In the genomic region with DNA sequence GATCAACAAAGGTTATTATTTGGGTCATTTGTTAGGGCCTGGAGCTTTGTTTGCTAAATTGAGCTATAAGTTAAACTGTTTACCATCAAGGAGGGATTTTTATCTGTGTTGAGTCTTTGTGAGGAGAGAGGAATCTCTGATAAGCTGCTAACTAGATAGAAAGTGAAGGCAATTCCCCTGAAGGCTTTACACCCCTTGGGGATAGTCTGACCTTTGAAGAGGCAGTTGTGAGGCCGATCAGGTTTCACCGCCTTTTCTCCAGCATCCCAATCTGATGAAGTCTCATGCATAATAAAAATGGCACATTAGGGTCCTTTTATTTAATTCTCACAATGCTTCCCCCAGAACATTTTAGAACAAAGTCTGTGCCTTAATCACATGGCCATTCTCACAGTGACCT, we compare ENCODE assay signal across 14 cellular contexts. TPM values are rescaled to one million over a fixed set of nuclear protein-coding genes. Genes with fewer than 3 reads are reported as not detected.
DNase-seq lines count a peak whose midpoint lies in the region; ATAC-seq and TF ChIP-seq lines count a peak whose summit lies in the region.
"Had no signal": no experiment of that assay in that cellular context is flagged by ENCODE, and none has a peak within 500 bp of the region (broad histone marks: within the 10 kb centered on the region; RNA-seq: fewer than 3 reads in every experiment).

No MANE protein-coding gene starts in this region.

- no peak overlapping the region for H3K4me3 ChIP-seq in hepatocyte

- no peaks in the 10 kb centered on the region for H3K79me2 ChIP-seq in H9 (ENCODE audit: insufficient read depth, low read length)
- peaks cover 45% of the 10 kb centered on the region for H3K79me2 ChIP-seq in hepatocyte

- H3K27me3 Mint-ChIP-seq in H9 (ENCODE audit: low read depth) = no peaks in the 10 kb centered on the region
- H3K27me3 Mint-ChIP-seq: stimulated activated memory B cell treated with anti-CD40 and anti-IgM and Interleukin-4, amounts not matched to agents 10 μg/mL and 1 μg/mL and 100 μg/mL, for 72 hours had no signal

- 0 out of 2 replicates have a peak, but pooled peaks cover 1% of the 10 kb centered on the region for H3K4me1 ChIP-seq in H9 (ENCODE audit: insufficient read depth, low read length)
- H3K4me1 ChIP-seq in hepatocyte (ENCODE audit: insufficient read depth) = peaks cover 18% of the 10 kb centered on the region

- H3K23me2 ChIP-seq in H9 (ENCODE audit: insufficient read length, low read depth, low read length, poor library complexity, severe bottlenecking) = no peaks in the 10 kb centered on the region

- H3K79me1 ChIP-seq in H9 (ENCODE audit: insufficient read depth, low read depth, low read length, poor library complexity, severe bottlenecking) = no peaks in the 10 kb centered on the region

- H3K27me3 ChIP-seq in H9 (ENCODE audit: insufficient read depth, low read length) (no peaks in the 10 kb centered on the region), hepatocyte (no peaks in the 10 kb centered on the region)

- H3K36me3 Mint-ChIP-seq in H9 (ENCODE audit: insufficient read depth in 1 of 3, low read depth in 3 of 3) = peaks cover 0 to 8% (median 0%) of the 10 kb centered on the region in 3 experiments; a peak in 2 of 7 replicates
- H3K36me3 Mint-ChIP-seq: stimulated activated memory B cell treated with anti-CD40 and anti-IgM and Interleukin-4, amounts not matched to agents 10 μg/mL and 1 μg/mL and 100 μg/mL, for 72 hours had no signal

- H4K20me1 ChIP-seq in H9 (ENCODE audit: control insufficient read depth, insufficient read depth, insufficient read length) (no peaks in the 10 kb centered on the region), hepatocyte (ENCODE audit: insufficient read depth, poor library complexity, severe bottlenecking) (peaks cover 3% of the 10 kb centered on the region)

- no peak overlapping the region for H3K56ac ChIP-seq in H9 (ENCODE audit: insufficient read length, low read depth, low read length)

- no peak overlapping the region for H3K14ac ChIP-seq in H9 (ENCODE audit: insufficient read depth, low read length)

- no peaks in the 10 kb centered on the region for H3K9me2 ChIP-seq in hepatocyte (replicated peaks; ENCODE audit: insufficient read depth)

- no peak overlapping the region for H3K4me2 ChIP-seq in H9 (ENCODE audit: insufficient read depth, insufficient read length, low read length)
- H3K4me2 ChIP-seq in hepatocyte = peak overlapping the region; percentile 15

- no peak overlapping the region for H2BK12ac ChIP-seq in H9 (ENCODE audit: insufficient read length, low read depth, low read length)

- H3K27ac Mint-ChIP-seq in H9 = peak overlapping the region; percentile 1 to 83 (median 21); a peak in 3 of 7 replicates
- H3K27ac Mint-ChIP-seq: stimulated activated memory B cell treated with anti-CD40 and anti-IgM and Interleukin-4, amounts not matched to agents 10 μg/mL and 1 μg/mL and 100 μg/mL, for 72 hours had no signal

- H2AFZ ChIP-seq in H9 (ENCODE audit: low read length) = no peak overlapping the region
- H2AFZ ChIP-seq in hepatocyte = no peak overlapping the region

- H3K36me3 ChIP-seq in hepatocyte (replicated peaks; ENCODE audit: insufficient read depth, low read depth) = no peaks in the 10 kb centered on the region

- no peak overlapping the region for H3K4me3 Mint-ChIP-seq in H9
- H3K4me3 Mint-ChIP-seq: stimulated activated memory B cell treated with anti-CD40 and anti-IgM and Interleukin-4, amounts not matched to agents 10 μg/mL and 1 μg/mL and 100 μg/mL, for 72 hours had no signal

- TF ChIP-seq CTCF in H9 (conservative IDR thresholded peaks at IDR 0.05) (no peak), hepatocyte (IDR thresholded peaks at IDR 0.05; ENCODE audit: poor library complexity) (no peak)

- H3K27ac ChIP-seq in H9 (ENCODE audit: insufficient read length, low read depth, low read length) (no peak overlapping the region), hepatocyte (peak overlapping the region; percentile 6)
- H3K27ac ChIP-seq: C4-2B had no signal

- H3K23ac ChIP-seq in H9 (ENCODE audit: insufficient read length, low read depth, low read length) = no peak overlapping the region

- no peak overlapping the region for H2BK15ac ChIP-seq in H9 (ENCODE audit: low read depth, low read length)

- no peaks in the 10 kb centered on the region for H3K9me3 Mint-ChIP-seq in H9
- H3K9me3 Mint-ChIP-seq: stimulated activated memory B cell treated with anti-CD40 and anti-IgM and Interleukin-4, amounts not matched to agents 10 μg/mL and 1 μg/mL and 100 μg/mL, for 72 hours had no signal

- no peak overlapping the region for H4K91ac ChIP-seq in H9 (ENCODE audit: insufficient read length, low read depth, low read length)

- H2BK120ac ChIP-seq in H9 (ENCODE audit: low read depth, low read length, poor library complexity, severe bottlenecking) = no peak overlapping the region

- peaks cover 41 to 61% of the 10 kb centered on the region in 2 experiments for H3K4me1 Mint-ChIP-seq in H9
- H3K4me1 Mint-ChIP-seq: stimulated activated memory B cell treated with anti-CD40 and anti-IgM and Interleukin-4, amounts not matched to agents 10 μg/mL and 1 μg/mL and 100 μg/mL, for 72 hours had no signal

- no peak for ATAC-seq in HG02642 (IDR thresholded peaks at IDR 0.05; ENCODE audit: poor library complexity, unreplicated experiment)
- ATAC-seq: stimulated activated memory B cell treated with anti-CD40 and anti-IgM and Interleukin-4, amounts not matched to agents 10 μg/mL and 1 μg/mL and 100 μg/mL, for 72 hours had no signal

- H4K5ac ChIP-seq in H9 (ENCODE audit: insufficient read length, low read depth, low read length) = no peak overlapping the region

- H3K9me3 ChIP-seq in H9 (ENCODE audit: control insufficient read depth, low read depth, low read length) (no peaks in the 10 kb centered on the region), hepatocyte (ENCODE audit: low read depth) (no peaks in the 10 kb centered on the region)

- no peak overlapping the region for H3K9ac ChIP-seq in H9 (ENCODE audit: extremely low read depth, insufficient read length, low read length)

- no CpG with 5 or more reads among the region's 2 CpGs for WGBS in H9 (ENCODE audit: extremely low coverage, insufficient read length, low lambda C conversion rate)
- 26% methylated on average over 2 of the region's 2 CpGs for WGBS in hepatocyte (ENCODE audit: low lambda C conversion rate, missing lambda C conversion rate)

- H2BK20ac ChIP-seq in H9 (ENCODE audit: low read depth, low read length, poor library complexity, severe bottlenecking) = no peak overlapping the region

- no peak overlapping the region for H3K4ac ChIP-seq in H9 (ENCODE audit: low read depth, low read length)

- no peak for DNase-seq in H9
- DNase-seq in NCI-H82 (lab: John Stamatoyannopoulos, UW) = peak; percentile 75
- DNase-seq in hepatocyte (ENCODE audit: low spot score) = no peak
- DNase-seq in retina = peak; percentile 33
- DNase-seq in dedifferentiated amniotic fluid mesenchymal stem cell (ENCODE audit: extremely low spot score) = no peak
- DNase-seq in stimulated activated naive CD4-positive, alpha-beta T cell (lab: John Stamatoyannopoulos, UW) = no peak
- DNase-seq: cortex of kidney; NCI-H2107; stimulated activated CD4-positive, alpha-beta T cell treated with anti-CD3 and anti-CD28 coated beads, Interleukin-4, amount 100 ng/mL, for 4 hours had no signal

- H2BK5ac ChIP-seq in H9 (ENCODE audit: insufficient read length, low read length) = no peak overlapping the region

- H3K18ac ChIP-seq in H9 (ENCODE audit: insufficient read length, low read depth, low read length) = no peak overlapping the region

- no peak overlapping the region for H3T11ph ChIP-seq in H9 (ENCODE audit: low read length)

- no peak overlapping the region for H4K8ac ChIP-seq in H9 (replicated peaks; ENCODE audit: insufficient read length, low read depth, low read length)

- H2AK5ac ChIP-seq in H9 (ENCODE audit: insufficient read length, low read length) = no peak overlapping the region

RNA-seq across cellular contexts. Expression of a gene that starts 21.8 kb away (rescaled TPM):
- 36.0 and 36.4 TPM in 2 replicates for total RNA-seq in H9 (2021)
- total RNA-seq in hepatocyte = 37.9 and 47.0 TPM in 2 replicates
- 26.9 and 29.7 TPM in 2 replicates for polyA plus RNA-seq in hepatocyte
- total RNA-seq: G401, OCI-LY7 had no signal

Comparison
In these comparisons a context has a peak if more than half of its experiments do, and no peak if none do; other contexts are left out.
1. DNase-seq: peak in NCI-H82 (single experiment) and retina (single experiment); none in H9 (single experiment), hepatocyte (single experiment), dedifferentiated amniotic fluid mesenchymal stem cell (single experiment) and stimulated activated naive CD4-positive, alpha-beta T cell (0 of 6).